14 cellular contexts compared by ENCODE assay signal in genomic region chr2:117702098-117702497, GRCh38.
"Had no signal": no experiment of that assay in that cellular context is flagged by ENCODE, and none has a peak within 500 bp of the region (broad histone marks: within the 10 kb centered on the region; RNA-seq: fewer than 3 reads in every experiment).

No MANE protein-coding gene starts in this region.

- H3K4me1 ChIP-seq: heart left ventricle, pancreas had no signal

- ATAC-seq: esophagus mucosa, heart left ventricle, pancreas, right cardiac atrium had no signal

- H3K27ac ChIP-seq: dorsolateral prefrontal cortex, heart left ventricle, pancreas had no signal

- DNase-seq: dorsolateral prefrontal cortex; effector CD8-positive, alpha-beta T cell; heart left ventricle; hypothalamus; kidney glomerular epithelial cell; mesendoderm; naive B cell; occipital lobe; pancreas; right cardiac atrium; stimulated activated CD4-positive, alpha-beta T cell treated with anti-CD3 and anti-CD28 coated beads, Interleukin-2, amount 100 ng/mL, for 48 hours; stimulated activated naive CD4-positive, alpha-beta T cell treated with Interleukin-2 at 50 U/mL for 16 hours had no signal

- H3K27me3 ChIP-seq: dorsolateral prefrontal cortex, heart left ventricle, pancreas had no signal

- H3K9me3 ChIP-seq: heart left ventricle, pancreas had no signal

- H3K4me3 ChIP-seq: dorsolateral prefrontal cortex, heart left ventricle, pancreas, smooth muscle cell had no signal

- H3K36me3 ChIP-seq: heart left ventricle, pancreas had no signal
